ENCODE assay signal across 25 cellular contexts in the genomic region with DNA sequence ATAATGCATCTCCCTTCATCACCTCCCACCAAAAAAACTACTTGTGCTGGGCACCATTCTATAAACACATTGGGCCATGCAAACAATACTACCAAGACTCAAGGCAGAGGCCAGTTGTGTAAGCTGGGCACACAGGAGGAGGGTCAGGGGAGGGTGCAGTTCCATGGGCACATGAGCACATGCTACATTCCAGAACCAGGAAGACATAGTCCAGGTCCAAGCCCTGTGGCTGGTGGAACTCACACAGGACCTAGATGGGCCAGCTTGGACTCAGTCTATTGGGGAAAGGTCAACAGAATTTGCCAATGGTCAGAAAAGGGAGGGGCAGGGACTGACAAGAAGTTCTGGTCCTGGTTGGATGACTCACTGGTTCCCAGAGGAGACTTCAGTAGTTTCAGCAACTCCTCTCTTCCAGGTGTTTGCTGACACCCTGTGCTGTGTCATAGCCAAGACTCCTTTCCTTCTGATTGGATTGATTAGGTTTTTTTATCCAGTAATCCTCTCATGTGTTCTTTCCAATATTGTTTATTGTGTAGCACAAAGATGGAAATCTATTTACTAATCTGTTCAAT.
"Had no signal": no experiment of that assay in that cellular context is flagged by ENCODE, and none has a peak within 500 bp of the region (broad histone marks: within the 10 kb centered on the region; RNA-seq: fewer than 3 reads in every experiment).

No MANE protein-coding gene starts in this region.

- ATAC-seq: activated CD4-positive, CD25-positive, alpha-beta regulatory T cell treated with anti-CD3 and anti-CD28 coated beads, Interleukin-2, amount 50 U/mL, for 24 hours; activated CD8-positive, alpha-beta memory T cell treated with anti-CD3 and anti-CD28 coated beads, Interleukin-2, amount 10 ng/mL, durations not matched to agents 7 days and 5 days; PC-3; SK-N-SH treated with all-trans-retinoic acid at 6 μM for 48 hours had no signal

- H3K4me1 ChIP-seq: breast epithelium, SJSA1 had no signal

- DNase-seq: activated CD4-positive, alpha-beta T cell treated with anti-CD3 and anti-CD28 coated beads for 4 hours; activated CD4-positive, alpha-beta T cell treated with anti-CD3 and anti-CD28 coated beads, Interleukin-2, amount 50 U/mL, for 4 hours; activated CD8-positive, alpha-beta memory T cell treated with anti-CD3 and anti-CD28 coated beads, Interleukin-2, amount 10 ng/mL, durations not matched to agents 7 days and 5 days; activated effector memory CD4-positive, alpha-beta T cell treated with Interleukin-2 at 50 U/mL for 16 hours; activated naive CD4-positive, alpha-beta T cell; activated T-cell treated with anti-CD3 and anti-CD28 coated beads, Interleukin-2, amount 50 U/mL, for 24 hours; aorta; central memory CD4-positive, alpha-beta T cell; NCI-H1105 treated with DMSO at 0.1 percent for 48 hours; NCI-H1436 treated with DMSO at 0.1 percent for 48 hours; NCI-H187; NCI-H2081; NCI-H446; NCI-H524; PC-3; SHP77; SW 1271 had no signal

- FAIRE-seq: RCC 7860 had no signal

- H3K9me3 Mint-ChIP-seq: activated naive CD4-positive, alpha-beta T cell treated with anti-CD3 and anti-CD28 coated beads, Interleukin-2, amount 50 U/mL, for 24 hours; activated T-cell treated with anti-CD3 and anti-CD28 coated beads, Interleukin-2, amount 50 U/mL, for 24 hours; activated T-helper 1 cell treated with anti-CD3 and anti-CD28 coated beads, Interleukin-12 subunit alpha, Interleukin-12 subunit beta, Interleukin-2, Interleukin-4 antibody, amounts not matched to agents 30 ng/mL and 10 ng/mL and 1 ng/mL, durations not matched to agents 14 hours and 24 hours and 36 hours; T-helper 2 cell treated with Interferon-gamma antibody and Interleukin-4, amounts not matched to agents 5 μg/mL and 100 μg/mL, for 36 hours had no signal

- H3K27ac ChIP-seq: breast epithelium, SJSA1 had no signal

- H3K27me3 ChIP-seq: breast epithelium, SJSA1 had no signal

- H3K27ac Mint-ChIP-seq: activated CD8-positive, alpha-beta memory T cell treated with anti-CD3 and anti-CD28 coated beads, Interleukin-2, amount 10 ng/mL, durations not matched to agents 7 days and 5 days; activated naive CD4-positive, alpha-beta T cell treated with anti-CD3 and anti-CD28 coated beads, Interleukin-2, amount 50 U/mL, for 24 hours; activated T-cell treated with anti-CD3 and anti-CD28 coated beads, Interleukin-2, amount 50 U/mL, for 24 hours; activated T-helper 1 cell treated with anti-CD3 and anti-CD28 coated beads, Interleukin-12 subunit alpha, Interleukin-12 subunit beta, Interleukin-2, Interleukin-4 antibody, amounts not matched to agents 30 ng/mL and 10 ng/mL and 1 ng/mL, durations not matched to agents 14 hours and 24 hours and 36 hours; T-helper 2 cell treated with Interferon-gamma antibody and Interleukin-4, amounts not matched to agents 5 μg/mL and 100 μg/mL, for 36 hours had no signal

- H3K4me1 Mint-ChIP-seq: activated CD8-positive, alpha-beta memory T cell treated with anti-CD3 and anti-CD28 coated beads, Interleukin-2, amount 10 ng/mL, durations not matched to agents 7 days and 5 days; activated naive CD4-positive, alpha-beta T cell treated with anti-CD3 and anti-CD28 coated beads, Interleukin-2, amount 50 U/mL, for 24 hours had no signal

- H3K4me3 Mint-ChIP-seq: activated CD8-positive, alpha-beta memory T cell treated with anti-CD3 and anti-CD28 coated beads, Interleukin-2, amount 10 ng/mL, durations not matched to agents 7 days and 5 days; activated naive CD4-positive, alpha-beta T cell treated with anti-CD3 and anti-CD28 coated beads, Interleukin-2, amount 50 U/mL, for 24 hours; activated T-cell treated with anti-CD3 and anti-CD28 coated beads, Interleukin-2, amount 50 U/mL, for 24 hours; activated T-helper 1 cell treated with anti-CD3 and anti-CD28 coated beads, Interleukin-12 subunit alpha, Interleukin-12 subunit beta, Interleukin-2, Interleukin-4 antibody, amounts not matched to agents 30 ng/mL and 10 ng/mL and 1 ng/mL, durations not matched to agents 14 hours and 24 hours and 36 hours; T-helper 2 cell treated with Interferon-gamma antibody and Interleukin-4, amounts not matched to agents 5 μg/mL and 100 μg/mL, for 36 hours had no signal

- H3K4me3 ChIP-seq: breast epithelium, SJSA1 had no signal

- H3K36me3 Mint-ChIP-seq: activated CD8-positive, alpha-beta memory T cell treated with anti-CD3 and anti-CD28 coated beads, Interleukin-2, amount 10 ng/mL, durations not matched to agents 7 days and 5 days; activated naive CD4-positive, alpha-beta T cell treated with anti-CD3 and anti-CD28 coated beads, Interleukin-2, amount 50 U/mL, for 24 hours had no signal

- H3K9me3 ChIP-seq: breast epithelium, SJSA1 had no signal

- H3K27me3 Mint-ChIP-seq: activated CD8-positive, alpha-beta memory T cell treated with anti-CD3 and anti-CD28 coated beads, Interleukin-2, amount 10 ng/mL, durations not matched to agents 7 days and 5 days had no signal

- H3K36me3 ChIP-seq: breast epithelium, SJSA1 had no signal
